In the genomic region with DNA sequence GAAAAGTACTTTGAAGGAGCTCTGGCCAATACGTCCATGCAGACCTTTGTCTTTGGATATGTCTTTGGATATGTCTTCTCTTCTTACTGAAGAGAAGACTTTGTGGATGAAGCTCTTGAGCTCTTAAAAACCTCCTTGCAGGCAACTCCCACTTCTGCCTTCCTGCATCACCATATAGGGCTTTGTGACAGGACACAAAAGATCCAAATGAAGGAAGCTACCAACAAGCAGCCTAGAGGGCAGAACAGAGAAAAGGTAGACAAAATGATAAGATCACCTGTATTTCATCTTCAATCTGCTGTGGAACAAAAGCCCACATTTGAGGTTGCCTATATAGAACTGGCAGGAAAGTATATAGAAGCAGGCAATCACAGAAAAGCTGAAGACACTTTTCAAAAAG, we compare ENCODE assay signal across 32 cellular contexts.
"Had no signal": no experiment of that assay in that cellular context is flagged by ENCODE, and none has a peak within 500 bp of the region (broad histone marks: within the 10 kb centered on the region; RNA-seq: fewer than 3 reads in every experiment).

No MANE protein-coding gene starts in this region.

- H3K9me3 Mint-ChIP-seq: activated B cell treated with CpG ODN at 0.5 μM for 24 hours; activated CD4-positive, alpha-beta memory T cell treated with anti-CD3 and anti-CD28 coated beads for 36 hours; activated naive CD4-positive, alpha-beta T cell treated with anti-CD3 and anti-CD28 coated beads for 36 hours; activated naive CD4-positive, alpha-beta T cell treated with anti-CD3 and anti-CD28 coated beads, Interleukin-2, amount 50 U/mL, for 72 hours; activated naive CD8-positive, alpha-beta T cell treated with anti-CD3 and anti-CD28 coated beads for 36 hours; activated T-cell treated with anti-CD3 and anti-CD28 coated beads, Interleukin-2, amount 50 U/mL, for 4 hours; activated T-cell treated with anti-CD3 and anti-CD28 coated beads, Interleukin-2, amount 50 U/mL, for 72 hours; activated T-helper 1 cell treated with anti-CD3 and anti-CD28 coated beads, Interleukin-12 subunit alpha, Interleukin-12 subunit beta, Interleukin-2, Interleukin-4 antibody, amounts not matched to agents 30 ng/mL and 10 ng/mL and 1 ng/mL, durations not matched to agents 14 hours and 24 hours and 36 hours; activated T-helper 17 cell treated with anti-CD3 and anti-CD28 coated beads, Interleukin-2, amount 50 U/mL, for 72 hours; T-helper 1 cell treated with Interleukin-12 subunit alpha and Interleukin-12 subunit beta and Interleukin-4 antibody, amounts not matched to agents 30 μg/mL and 1 μg/mL, for 36 hours; T-helper 2 cell treated with Interferon-gamma antibody and Interleukin-4, amounts not matched to agents 5 μg/mL and 100 μg/mL, for 36 hours had no signal

- H3K27me3 Mint-ChIP-seq: activated B cell treated with CpG ODN at 0.5 μM for 24 hours; activated CD4-positive, alpha-beta memory T cell treated with anti-CD3 and anti-CD28 coated beads for 36 hours; activated naive CD8-positive, alpha-beta T cell treated with anti-CD3 and anti-CD28 coated beads for 36 hours; activated T-helper 17 cell treated with anti-CD3 and anti-CD28 coated beads, Interleukin-2, amount 50 U/mL, for 72 hours had no signal

- H3K9me3 ChIP-seq: adrenal gland, body of pancreas, breast epithelium had no signal

- H3K4me3 Mint-ChIP-seq: activated B cell treated with CpG ODN at 0.5 μM for 24 hours; activated CD4-positive, alpha-beta memory T cell treated with anti-CD3 and anti-CD28 coated beads for 36 hours; activated naive CD4-positive, alpha-beta T cell treated with anti-CD3 and anti-CD28 coated beads for 36 hours; activated naive CD8-positive, alpha-beta T cell treated with anti-CD3 and anti-CD28 coated beads for 36 hours; activated T-cell treated with anti-CD3 and anti-CD28 coated beads, Interleukin-2, amount 50 U/mL, for 4 hours; activated T-cell treated with anti-CD3 and anti-CD28 coated beads, Interleukin-2, amount 50 U/mL, for 72 hours; activated T-helper 1 cell treated with anti-CD3 and anti-CD28 coated beads, Interleukin-12 subunit alpha, Interleukin-12 subunit beta, Interleukin-2, Interleukin-4 antibody, amounts not matched to agents 30 ng/mL and 10 ng/mL and 1 ng/mL, durations not matched to agents 14 hours and 24 hours and 36 hours; activated T-helper 17 cell treated with anti-CD3 and anti-CD28 coated beads, Interleukin-2, amount 50 U/mL, for 72 hours; T-helper 1 cell treated with Interleukin-12 subunit alpha and Interleukin-12 subunit beta and Interleukin-4 antibody, amounts not matched to agents 30 μg/mL and 1 μg/mL, for 36 hours; T-helper 2 cell treated with Interferon-gamma antibody and Interleukin-4, amounts not matched to agents 5 μg/mL and 100 μg/mL, for 36 hours had no signal

- ATAC-seq: activated naive CD4-positive, alpha-beta T cell treated with anti-CD3 and anti-CD28 coated beads, Interleukin-2, amount 50 U/mL, for 72 hours; activated T-cell treated with anti-CD3 and anti-CD28 coated beads, Interleukin-2, amount 50 U/mL, for 4 hours; activated T-cell treated with anti-CD3 and anti-CD28 coated beads, Interleukin-2, amount 50 U/mL, for 72 hours; activated T-helper 17 cell treated with anti-CD3 and anti-CD28 coated beads, Interleukin-2, amount 50 U/mL, for 72 hours; body of pancreas had no signal

- H3K36me3 ChIP-seq: adrenal gland, brain microvascular endothelial cell, breast epithelium had no signal

- H3K4me1 ChIP-seq: adrenal gland, body of pancreas, breast epithelium had no signal

- H3K27ac Mint-ChIP-seq: activated B cell treated with CpG ODN at 0.5 μM for 24 hours; activated CD4-positive, alpha-beta memory T cell treated with anti-CD3 and anti-CD28 coated beads for 36 hours; activated naive CD4-positive, alpha-beta T cell treated with anti-CD3 and anti-CD28 coated beads for 36 hours; activated naive CD4-positive, alpha-beta T cell treated with anti-CD3 and anti-CD28 coated beads, Interleukin-2, amount 50 U/mL, for 72 hours; activated naive CD8-positive, alpha-beta T cell treated with anti-CD3 and anti-CD28 coated beads for 36 hours; activated T-cell treated with anti-CD3 and anti-CD28 coated beads, Interleukin-2, amount 50 U/mL, for 72 hours; activated T-helper 1 cell treated with anti-CD3 and anti-CD28 coated beads, Interleukin-12 subunit alpha, Interleukin-12 subunit beta, Interleukin-2, Interleukin-4 antibody, amounts not matched to agents 30 ng/mL and 10 ng/mL and 1 ng/mL, durations not matched to agents 14 hours and 24 hours and 36 hours; activated T-helper 17 cell treated with anti-CD3 and anti-CD28 coated beads, Interleukin-2, amount 50 U/mL, for 72 hours; T-helper 1 cell treated with Interleukin-12 subunit alpha and Interleukin-12 subunit beta and Interleukin-4 antibody, amounts not matched to agents 30 μg/mL and 1 μg/mL, for 36 hours; T-helper 2 cell treated with Interferon-gamma antibody and Interleukin-4, amounts not matched to agents 5 μg/mL and 100 μg/mL, for 36 hours had no signal

- H3K27ac ChIP-seq: adrenal gland, body of pancreas, brain microvascular endothelial cell, VCaP had no signal

- H3K27me3 ChIP-seq: adrenal gland, body of pancreas, brain microvascular endothelial cell, breast epithelium had no signal

- DNase-seq: activated B cell treated with CpG ODN at 0.5 μM for 24 hours; activated CD4-positive, alpha-beta memory T cell treated with anti-CD3 and anti-CD28 coated beads for 36 hours; activated CD4-positive, alpha-beta T cell treated with anti-CD3 and anti-CD28 coated beads for 4 hours; activated CD4-positive, alpha-beta T cell treated with anti-CD3 and anti-CD28 coated beads, Interleukin-2, amount 50 U/mL, for 1 hour; activated CD4-positive, alpha-beta T cell treated with anti-CD3 and anti-CD28 coated beads, Interleukin-2, amount 50 U/mL, for 4 hours; activated CD4-positive, CD25-positive, alpha-beta regulatory T cell treated with anti-CD3 and anti-CD28 coated beads, Interleukin-2, amount 50 U/mL, for 72 hours; activated CD8-positive, alpha-beta memory T cell treated with anti-CD3 and anti-CD28 coated beads, Interleukin-2, amount 50 U/mL, for 4 hours; activated effector memory CD4-positive, alpha-beta T cell treated with anti-CD3 and anti-CD28 coated beads, Interleukin-2, amount 50 U/mL, for 16 hours; activated gamma-delta T cell treated with Interleukin-2 at 50 U/mL for 16 hours; activated naive CD4-positive, alpha-beta T cell; activated naive CD4-positive, alpha-beta T cell treated with anti-CD3 and anti-CD28 coated beads for 36 hours; activated naive CD4-positive, alpha-beta T cell treated with anti-CD3 and anti-CD28 coated beads, Interleukin-2, amount 50 U/mL, for 16 hours; activated naive CD8-positive, alpha-beta T cell treated with anti-CD3 and anti-CD28 coated beads for 36 hours; activated T-cell treated with anti-CD3 and anti-CD28 coated beads for 4 hours; activated T-cell treated with anti-CD3 and anti-CD28 coated beads, Interleukin-2, amount 50 U/mL, for 1 hour; activated T-cell treated with anti-CD3 and anti-CD28 coated beads, Interleukin-2, amount 50 U/mL, for 4 hours; activated T-cell treated with anti-CD3 and anti-CD28 coated beads, Interleukin-2, amount 50 U/mL, for 72 hours; adrenal gland; amniotic stem cell; aorta; brain microvascular endothelial cell; central memory CD4-positive, alpha-beta T cell; T-helper 1 cell; T-helper 9 cell had no signal

- H3K4me3 ChIP-seq: adrenal gland, body of pancreas, breast epithelium had no signal

- H3K4me1 Mint-ChIP-seq: activated T-helper 17 cell treated with anti-CD3 and anti-CD28 coated beads, Interleukin-2, amount 50 U/mL, for 72 hours had no signal
